15 cellular contexts compared by ENCODE assay signal in genomic region chr10:5514226-5514881, GRCh38.
A peak's percentile ranks its signal among the peaks of the same experiment; 100 is the strongest.
DNase-seq lines count a peak whose midpoint lies in the region; ATAC-seq and TF ChIP-seq lines count a peak whose summit lies in the region.
"Had no signal": no experiment of that assay in that cellular context is flagged by ENCODE, and none has a peak within 500 bp of the region (broad histone marks: within the 10 kb centered on the region; RNA-seq: fewer than 3 reads in every experiment).

No MANE protein-coding gene starts in this region.

- no peak for TF ChIP-seq CTCF in retinal pigment epithelial cell (conservative IDR thresholded peaks at IDR 0.05; ENCODE audit: low read depth, low read length)

- H3K4me3 ChIP-seq in retinal pigment epithelial cell (ENCODE audit: low read length) = no peak overlapping the region

- DNase-seq in D341Med (ENCODE audit: low spot score) = peak; percentile 74
- DNase-seq in NCI-H82 treated with DMSO at 0.1 percent for 48 hours (lab: John Stamatoyannopoulos, UW; ENCODE audit: unreplicated experiment) = peak; percentile 38
- DNase-seq in left kidney (ENCODE audit: low read depth, low spot score) = peak; percentile 55
- peak; percentile 93 for DNase-seq in retinal pigment epithelial cell (ENCODE audit: low read depth)
- DNase-seq in EL = no peak
- DNase-seq in stimulated activated CD4-positive, alpha-beta T cell treated with anti-CD3 and anti-CD28 coated beads, Interleukin-15, amount 100 ng/mL, for 24 hours = no peak
- no peak for DNase-seq in stimulated activated naive CD8-positive, alpha-beta T cell treated with anti-CD3 and anti-CD28 coated beads, Interleukin-15, Interleukin-2, amounts not matched to agents 100 U/mL and 50 U/mL, for 24 hours
- DNase-seq: AML-193; CD4-positive, alpha-beta T cell; DND-41; MM.1S; NCI-H2029; NCI-H2171 treated with DMSO at 0.1 percent for 48 hours; NCI-H774 had no signal

- ATAC-seq in GM19035 (IDR thresholded peaks at IDR 0.05; ENCODE audit: unreplicated experiment) = no peak
- ATAC-seq in stimulated activated naive CD8-positive, alpha-beta T cell treated with anti-CD3 and anti-CD28 coated beads, Interleukin-15, Interleukin-2, amounts not matched to agents 100 U/mL and 50 U/mL, for 24 hours = no peak

Comparison
In these comparisons a context has a peak if more than half of its experiments do, and no peak if none do; other contexts are left out.
1. DNase-seq: peak in D341Med (single experiment), NCI-H82 treated with DMSO at 0.1 percent for 48 hours (single experiment), left kidney (single experiment) and retinal pigment epithelial cell (single experiment); none in EL (single experiment), stimulated activated CD4-positive, alpha-beta T cell treated with anti-CD3 and anti-CD28 coated beads, Interleukin-15, amount 100 ng/mL, for 24 hours (single experiment) and stimulated activated naive CD8-positive, alpha-beta T cell treated with anti-CD3 and anti-CD28 coated beads, Interleukin-15, Interleukin-2, amounts not matched to agents 100 U/mL and 50 U/mL, for 24 hours (single experiment).